In the genomic region with DNA sequence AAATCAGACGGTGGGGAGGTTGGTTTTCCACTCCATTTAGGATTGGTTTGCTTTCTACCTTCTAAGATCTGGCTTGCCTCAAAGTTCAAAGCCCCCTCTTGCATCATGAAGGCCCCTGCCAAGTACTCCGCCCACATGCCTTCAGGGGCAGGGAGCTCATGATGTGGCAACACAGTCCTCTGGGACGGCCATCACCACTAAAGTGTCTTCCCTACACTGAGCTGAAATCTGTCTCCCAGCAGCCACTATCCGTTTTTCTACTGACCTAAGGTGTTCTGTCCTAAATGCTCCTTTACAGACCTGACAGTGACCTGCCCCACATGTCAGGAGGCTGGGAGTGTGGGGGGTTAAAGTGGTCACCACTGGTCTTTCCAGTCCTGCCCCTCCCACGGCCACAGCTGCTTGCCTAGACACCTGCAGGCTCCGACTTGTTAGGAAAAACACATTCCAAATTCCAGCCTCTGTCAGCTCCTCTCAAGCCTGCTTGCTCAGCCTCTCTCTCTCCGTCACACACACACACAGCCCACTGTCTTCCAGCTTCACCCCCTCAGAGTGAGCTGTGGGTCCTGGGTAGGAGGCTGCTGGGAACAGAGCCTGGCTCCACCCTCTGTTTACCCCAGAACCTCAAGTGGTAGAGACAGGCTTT, we compare ENCODE assay signal across 8 cellular contexts. TPM values are rescaled to one million over a fixed set of nuclear protein-coding genes. Genes with fewer than 3 reads are reported as not detected.
DNase-seq lines count a peak whose midpoint lies in the region; ATAC-seq and TF ChIP-seq lines count a peak whose summit lies in the region.

No MANE protein-coding gene starts in this region.

- H2BK120ac ChIP-seq in mesendoderm (ENCODE audit: low read depth, low read length) = no peak overlapping the region

- H4K5ac ChIP-seq in mesendoderm (ENCODE audit: low read length) = no peak overlapping the region

- no peak for TF ChIP-seq CTCF in cardiac fibroblast (IDR thresholded peaks at IDR 0.05; ENCODE audit: low read depth, low read length)

- H3K9me3 Mint-ChIP-seq in activated naive CD4-positive, alpha-beta T cell treated with anti-CD3 and anti-CD28 coated beads for 36 hours = no peaks in the 10 kb centered on the region

- H3K18ac ChIP-seq in mesendoderm (ENCODE audit: low read length) = no peak overlapping the region

- H3K4ac ChIP-seq in mesendoderm (ENCODE audit: low read depth, low read length) = no peak overlapping the region

- H3K27ac ChIP-seq in mesendoderm (ENCODE audit: low read depth, low read length) = no peak overlapping the region

- no peak overlapping the region for H3K4me3 Mint-ChIP-seq in activated naive CD4-positive, alpha-beta T cell treated with anti-CD3 and anti-CD28 coated beads for 36 hours

- H3K79me2 ChIP-seq in mesendoderm (ENCODE audit: control insufficient read depth, insufficient read depth, low read length) = peaks cover 88% of the 10 kb centered on the region

- H3K9ac ChIP-seq in mesendoderm (ENCODE audit: low read length) = no peak overlapping the region

- H3K4me1 Mint-ChIP-seq in activated naive CD4-positive, alpha-beta T cell treated with anti-CD3 and anti-CD28 coated beads for 36 hours (ENCODE audit: low read depth) = no peaks in the 10 kb centered on the region

- no CpG with 5 or more reads among the region's 7 CpGs for WGBS in mesendoderm (ENCODE audit: extremely low coverage, insufficient coverage, low lambda C conversion rate)

- no peak overlapping the region for H4K8ac ChIP-seq in mesendoderm (ENCODE audit: low read depth, low read length)

- no peak overlapping the region for H2AK5ac ChIP-seq in mesendoderm (ENCODE audit: low read length)

- no peak overlapping the region for H2BK15ac ChIP-seq in mesendoderm (replicated peaks; ENCODE audit: low read depth)

- H3K36me3 ChIP-seq in mesendoderm (ENCODE audit: control insufficient read depth, insufficient read depth, low read length) = no peaks in the 10 kb centered on the region

- no peaks in the 10 kb centered on the region for H3K27me3 Mint-ChIP-seq in activated naive CD4-positive, alpha-beta T cell treated with anti-CD3 and anti-CD28 coated beads for 36 hours (ENCODE audit: low read depth)

- H3K79me1 ChIP-seq in mesendoderm (ENCODE audit: low read length) = peaks cover 64% of the 10 kb centered on the region

- H3K4me3 ChIP-seq in cardiac fibroblast (replicated peaks in 1 of 2; ENCODE audit: low read depth in 2 of 2, low read length in 2 of 2) (no peak overlapping the region), mesendoderm (ENCODE audit: low read length) (no peak overlapping the region)

- H3K4me2 ChIP-seq in mesendoderm (ENCODE audit: low read length) = no peak overlapping the region

- CTCF ChIA-PET in activated naive CD4-positive, alpha-beta T cell treated with anti-CD3 and anti-CD28 coated beads for 36 hours (lab: Charles Lee) = no interaction called here

- no peak overlapping the region for H2BK5ac ChIP-seq in mesendoderm (ENCODE audit: low read length)

- H3K4me1 ChIP-seq in mesendoderm (ENCODE audit: control insufficient read depth, low read depth, low read length) = peaks cover 32% of the 10 kb centered on the region

- peak overlapping the region; percentile 43 for H3K56ac ChIP-seq in mesendoderm (ENCODE audit: low read length)

- H3K23ac ChIP-seq in mesendoderm (ENCODE audit: low read length) = no peak overlapping the region

- no peaks in the 10 kb centered on the region for H3K27me3 ChIP-seq in mesendoderm (ENCODE audit: insufficient read depth, low read length, poor library complexity)

- no peaks in the 10 kb centered on the region for H3K36me3 Mint-ChIP-seq in activated naive CD4-positive, alpha-beta T cell treated with anti-CD3 and anti-CD28 coated beads for 36 hours (ENCODE audit: low read depth)

- H3K27ac Mint-ChIP-seq in activated naive CD4-positive, alpha-beta T cell treated with anti-CD3 and anti-CD28 coated beads for 36 hours = no peak overlapping the region

- DNase-seq in left cardiac atrium (peak; percentile 51), cardiac septum (ENCODE audit: low spot score) (no peak), cardiac fibroblast (ENCODE audit: low read depth in 2 of 2) (peak; percentile 72 to 74), mesendoderm (peak; percentile 77)
- DNase-seq in stimulated activated CD4-positive, alpha-beta T cell treated with anti-CD3 and anti-CD28 coated beads, Interleukin-2, amount 100 ng/mL, for 48 hours = no peak
- no peak for DNase-seq in activated CD4-positive, alpha-beta T cell treated with anti-CD3 and anti-CD28 coated beads, Interleukin-2, amount 50 U/mL, for 1 hour
- DNase-seq in stimulated activated CD8-positive, alpha-beta memory T cell treated with anti-CD3 and anti-CD28 coated beads, Interleukin-4, amount 100 ng/mL, for 48 hours = no peak
- DNase-seq in activated naive CD4-positive, alpha-beta T cell treated with anti-CD3 and anti-CD28 coated beads for 36 hours = no peak

- peak; percentile 31 to 44 for ATAC-seq in left cardiac atrium

- intact Hi-C loops in left cardiac atrium (cut with DNase I) = loop anchor here in 1 of 2 donors (5.0 kb wide), 1 partner anchor 43 kb away; a partner anchor contains a TSS
- intact Hi-C loops in cardiac septum (cut with DNase I) = no loop called here
- intact Hi-C loops in activated naive CD4-positive, alpha-beta T cell treated with anti-CD3 and anti-CD28 coated beads for 36 hours (cut with micrococcal nuclease) = no loop called here

RNA-seq across cellular contexts. Expression of a gene that starts 44.9 kb away (rescaled TPM):
- total RNA-seq in left cardiac atrium (10 to 100 TPM; 20.3 to 34.6 TPM), cardiac septum (39.0 TPM)
- polyA plus RNA-seq in mesendoderm (2013, experiment 1 of 2) = 13.4 TPM
- polyA plus RNA-seq in mesendoderm (2013, experiment 2 of 2) = 13.5 TPM
- total RNA-seq in activated naive CD4-positive, alpha-beta T cell treated with anti-CD3 and anti-CD28 coated beads for 36 hours = 1 to 10 TPM; 1.2 TPM

Comparison
In these comparisons a context has a peak if more than half of its experiments do, and no peak if none do; other contexts are left out.
1. DNase-seq: peak in left cardiac atrium (single experiment), cardiac fibroblast (2 of 2) and mesendoderm (single experiment); none in cardiac septum (single experiment), stimulated activated CD4-positive, alpha-beta T cell treated with anti-CD3 and anti-CD28 coated beads, Interleukin-2, amount 100 ng/mL, for 48 hours (0 of 2), activated CD4-positive, alpha-beta T cell treated with anti-CD3 and anti-CD28 coated beads, Interleukin-2, amount 50 U/mL, for 1 hour (single experiment), stimulated activated CD8-positive, alpha-beta memory T cell treated with anti-CD3 and anti-CD28 coated beads, Interleukin-4, amount 100 ng/mL, for 48 hours (single experiment) and activated naive CD4-positive, alpha-beta T cell treated with anti-CD3 and anti-CD28 coated beads for 36 hours (single experiment).
2. RNA of a gene that starts 44.9 kb away (total RNA-seq): 39.0 TPM in cardiac septum (single experiment) and 20.3 to 34.6 TPM in left cardiac atrium; 1.2 TPM in activated naive CD4-positive, alpha-beta T cell treated with anti-CD3 and anti-CD28 coated beads for 36 hours; every median in the first group is over 4 times any median in the second.